Comparison of ENCODE assay signal across 23 cellular contexts in the genomic region with DNA sequence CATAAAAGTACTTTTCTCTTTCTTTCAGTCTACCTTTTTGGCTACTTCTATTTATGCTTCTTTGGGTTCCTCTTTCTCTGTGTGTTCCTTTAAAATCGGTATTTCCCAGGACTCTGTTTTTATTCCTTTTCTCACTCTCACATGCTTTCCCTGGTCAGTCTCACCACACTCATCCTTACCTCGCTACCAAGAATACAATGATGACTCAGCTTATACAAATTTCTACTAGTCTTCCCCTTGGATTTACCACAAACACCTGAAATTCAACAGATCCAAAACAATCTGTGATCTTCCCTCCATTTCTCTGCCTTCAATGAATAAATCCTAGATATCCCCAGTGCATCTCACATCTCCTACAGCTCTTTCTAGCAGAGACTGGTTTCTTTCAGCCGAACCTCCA.
"Had no signal": no experiment of that assay in that cellular context is flagged by ENCODE, and none has a peak within 500 bp of the region (broad histone marks: within the 10 kb centered on the region; RNA-seq: fewer than 3 reads in every experiment).

No MANE protein-coding gene starts in this region.

- H3K4me1 Mint-ChIP-seq: brain, immature natural killer cell had no signal

- H3K4me3 Mint-ChIP-seq: activated CD4-positive, alpha-beta memory T cell treated with anti-CD3 and anti-CD28 coated beads for 36 hours; activated CD8-positive, alpha-beta memory T cell treated with anti-CD3 and anti-CD28 coated beads, Interleukin-2, amount 10 ng/mL, durations not matched to agents 7 days and 5 days; activated naive CD8-positive, alpha-beta T cell; activated T-cell treated with anti-CD3 and anti-CD28 coated beads, Interleukin-2, amount 50 U/mL, for 24 hours; brain; dendritic cell treated with granulocyte-macrophage colony-stimulating factor and Interleukin-4, amounts not matched to agents 40 ng/mL and 50 ng/mL, for 4 days; immature natural killer cell; naive thymus-derived CD8-positive, alpha-beta T cell; stimulated activated naive B cell treated with anti-CD40 and anti-IgM and Interleukin-4, amounts not matched to agents 10 μg/mL and 1 μg/mL and 100 μg/mL, for 72 hours; T-cell had no signal

- H3K4me1 ChIP-seq: heart left ventricle, pancreas, tibial nerve, vagina had no signal

- H3K27me3 Mint-ChIP-seq: activated CD4-positive, alpha-beta memory T cell treated with anti-CD3 and anti-CD28 coated beads for 36 hours; activated CD8-positive, alpha-beta memory T cell treated with anti-CD3 and anti-CD28 coated beads, Interleukin-2, amount 10 ng/mL, durations not matched to agents 7 days and 5 days; activated naive CD8-positive, alpha-beta T cell; activated T-cell treated with anti-CD3 and anti-CD28 coated beads, Interleukin-2, amount 50 U/mL, for 24 hours; brain; dendritic cell treated with granulocyte-macrophage colony-stimulating factor and Interleukin-4, amounts not matched to agents 40 ng/mL and 50 ng/mL, for 4 days; naive thymus-derived CD8-positive, alpha-beta T cell; stimulated activated naive B cell treated with anti-CD40 and anti-IgM and Interleukin-4, amounts not matched to agents 10 μg/mL and 1 μg/mL and 100 μg/mL, for 72 hours; T-cell had no signal

- ATAC-seq: activated CD8-positive, alpha-beta memory T cell treated with anti-CD3 and anti-CD28 coated beads, Interleukin-2, amount 10 ng/mL, durations not matched to agents 7 days and 5 days; heart left ventricle; left cardiac atrium; naive thymus-derived CD8-positive, alpha-beta T cell; pancreas; stimulated activated naive B cell treated with anti-CD40 and anti-IgM and Interleukin-4, amounts not matched to agents 10 μg/mL and 1 μg/mL and 100 μg/mL, for 72 hours; T-cell had no signal

- FAIRE-seq: pancreas had no signal

- H3K9me3 Mint-ChIP-seq: activated CD4-positive, alpha-beta memory T cell treated with anti-CD3 and anti-CD28 coated beads for 36 hours; activated T-cell treated with anti-CD3 and anti-CD28 coated beads, Interleukin-2, amount 50 U/mL, for 24 hours; brain; dendritic cell treated with granulocyte-macrophage colony-stimulating factor and Interleukin-4, amounts not matched to agents 40 ng/mL and 50 ng/mL, for 4 days; immature natural killer cell; naive thymus-derived CD8-positive, alpha-beta T cell; stimulated activated naive B cell treated with anti-CD40 and anti-IgM and Interleukin-4, amounts not matched to agents 10 μg/mL and 1 μg/mL and 100 μg/mL, for 72 hours; T-cell had no signal

- H3K27ac Mint-ChIP-seq: activated CD4-positive, alpha-beta memory T cell treated with anti-CD3 and anti-CD28 coated beads for 36 hours; activated CD8-positive, alpha-beta memory T cell treated with anti-CD3 and anti-CD28 coated beads, Interleukin-2, amount 10 ng/mL, durations not matched to agents 7 days and 5 days; activated naive CD8-positive, alpha-beta T cell; activated T-cell treated with anti-CD3 and anti-CD28 coated beads, Interleukin-2, amount 50 U/mL, for 24 hours; dendritic cell treated with granulocyte-macrophage colony-stimulating factor and Interleukin-4, amounts not matched to agents 40 ng/mL and 50 ng/mL, for 4 days; stimulated activated naive B cell treated with anti-CD40 and anti-IgM and Interleukin-4, amounts not matched to agents 10 μg/mL and 1 μg/mL and 100 μg/mL, for 72 hours; T-cell had no signal

- H3K9me3 ChIP-seq: heart left ventricle, pancreas, tibial nerve, vagina had no signal

- H3K27me3 ChIP-seq: heart left ventricle, pancreas, tibial nerve, vagina had no signal

- DNase-seq: activated CD4-positive, alpha-beta memory T cell treated with anti-CD3 and anti-CD28 coated beads for 36 hours; activated CD8-positive, alpha-beta memory T cell treated with anti-CD3 and anti-CD28 coated beads, Interleukin-2, amount 10 ng/mL, durations not matched to agents 7 days and 5 days; activated effector memory CD4-positive, alpha-beta T cell treated with Interleukin-2 at 50 U/mL for 16 hours; activated T-cell treated with anti-CD3 and anti-CD28 coated beads, Interleukin-2, amount 50 U/mL, for 24 hours; amygdala; effector memory CD4-positive, alpha-beta T cell; foreskin melanocyte; heart left ventricle; immature natural killer cell; left cardiac atrium; naive thymus-derived CD8-positive, alpha-beta T cell; pancreas; stimulated activated CD4-positive, alpha-beta T cell treated with anti-CD3 and anti-CD28 coated beads, Interleukin-15, amount 100 ng/mL, for 24 hours; stimulated activated CD4-positive, alpha-beta T cell treated with anti-CD3 and anti-CD28 coated beads, Interleukin-4, amount 100 ng/mL, for 1 hour; stimulated activated naive B cell treated with anti-CD40 and anti-IgM and Interleukin-4, amounts not matched to agents 10 μg/mL and 1 μg/mL and 100 μg/mL, for 72 hours; substantia nigra; T-cell had no signal

- H3K27ac ChIP-seq: heart left ventricle, pancreas, tibial nerve, vagina had no signal

- H3K4me3 ChIP-seq: heart left ventricle, lung, pancreas, tibial nerve, vagina had no signal
